Comparison of ENCODE assay signal across 1 cellular context in genomic region chr5:144028644-144029043, GRCh38.
TF ChIP-seq lines count a peak whose summit lies in the region.

No MANE protein-coding gene starts in this region.

TF ChIP-seq in H1, 55 proteins besides CTCF, POLR2A, EP300 and RAD21 (continued from another document):
- TF ChIP-seq ATF3 (IDR thresholded peaks at IDR 0.05; ENCODE audit: insufficient read depth, low read depth, low read length) (no peak), HDAC6 (IDR thresholded peaks at IDR 0.05; ENCODE audit: low read depth, low read length) (no peak), MAFK (IDR thresholded peaks at IDR 0.05; ENCODE audit: low read depth, low read length) (no peak)
